ENCODE assay signal across 14 cellular contexts in genomic region chr18:10834128-10834815, GRCh38.
DNase-seq lines count a peak whose midpoint lies in the region; ATAC-seq, FAIRE-seq and TF ChIP-seq lines count a peak whose summit lies in the region.
"Had no signal": no experiment of that assay in that cellular context is flagged by ENCODE, and none has a peak within 500 bp of the region (broad histone marks: within the 10 kb centered on the region; RNA-seq: fewer than 3 reads in every experiment).

No MANE protein-coding gene starts in this region.

- intact Hi-C loops in HepG2 (cut with micrococcal nuclease; ENCODE audit: unreplicated experiment), result no loop called here
- intact Hi-C loops in right lobe of liver (cut with DNase I), result no loop called here
- intact Hi-C loops in esophagus muscularis mucosa (cut with DNase I), result no loop called here
- intact Hi-C loops in Right ventricle myocardium inferior (cut with DNase I), result no loop called here
- intact Hi-C loops in spleen (cut with DNase I; ENCODE audit: low total_unique reads), result no loop called here

- no peak overlapping the region for H4K8ac ChIP-seq in mesendoderm (ENCODE audit: low read depth, low read length)

- H3K4me3 ChIP-seq in HepG2 (replicated peaks in 1 of 3; ENCODE audit: insufficient read depth in 1 of 3, low read depth in 2 of 3, low read length in 3 of 3) (no peak overlapping the region), right lobe of liver (no peak overlapping the region), esophagus muscularis mucosa (no peak overlapping the region), mesendoderm (ENCODE audit: low read length) (no peak overlapping the region), spleen (no peak overlapping the region)
- H3K4me3 ChIP-seq: BLaER1 treated with 17β-estradiol and CSF1 and Interleukin-3, amounts not matched to agents 10 nM and 100 nM had no signal

- in situ Hi-C loops in HepG2 (cut with HindIII; ENCODE audit: extremely low pct_ligation_motif_present, low pct_unique_long_range_greater_than_20kb), result no loop called here

- no peak overlapping the region for H3K23ac ChIP-seq in mesendoderm (ENCODE audit: low read length)

- CTCF ChIA-PET in HepG2 (lab: Yijun Ruan, JAX; ENCODE audit: low intra/inter-chr PET ratio, low total read pairs), result no interaction called here

- no peak for TF ChIP-seq RAD21 in HepG2 (CRISPR knock-in tag; IDR thresholded peaks at IDR 0.05)

- H3K79me1 ChIP-seq in mesendoderm (ENCODE audit: low read length), result no peaks in the 10 kb centered on the region

- 88% methylated on average over 6 of the region's 6 CpGs for WGBS in HepG2 (ENCODE audit: low lambda C conversion rate)
- WGBS in right lobe of liver (ENCODE audit: insufficient coverage, low coverage, low lambda C conversion rate, missing lambda C conversion rate), result 96% methylated on average over 6 of the region's 6 CpGs
- WGBS in esophagus muscularis mucosa, result 81% methylated on average over 6 of the region's 6 CpGs
- no CpG with 5 or more reads among the region's 6 CpGs for whole genome bisulfite sequencing in mesendoderm (ENCODE audit: extremely low coverage, insufficient coverage, low lambda C conversion rate)
- WGBS in spleen, 5 donors, result 90 to 95% (median 91%) methylated on average over 6 of the region's 6 CpGs

- no peak for FAIRE-seq in HepG2 (lab: Jason Lieb, UNC)
- FAIRE-seq: HTR-8/SVneo had no signal

- H4K20me1 ChIP-seq in HepG2 (ENCODE audit: insufficient read depth, low read length), result no peaks in the 10 kb centered on the region
- H4K20me1 ChIP-seq: BLaER1 treated with 17β-estradiol and CSF1 and Interleukin-3, amounts not matched to agents 10 nM and 100 nM had no signal

- H3K9me3 ChIP-seq in HepG2 (ENCODE audit: low read length) (no peaks in the 10 kb centered on the region), right lobe of liver (no peaks in the 10 kb centered on the region), esophagus muscularis mucosa (peaks cover 0 to 7% (median 3%) of the 10 kb centered on the region in 4 donors), spleen (peaks cover 0 to 9% (median 2%) of the 10 kb centered on the region in 8 donors)

- H3K79me2 ChIP-seq in HepG2 (ENCODE audit: insufficient read depth, low read length), result no peaks in the 10 kb centered on the region
- no peaks in the 10 kb centered on the region for H3K79me2 ChIP-seq in mesendoderm (ENCODE audit: control insufficient read depth, insufficient read depth, low read length)

- H3K27ac ChIP-seq in HepG2 (ENCODE audit: extremely low read length, insufficient read depth, low read length) (no peak overlapping the region), right lobe of liver (no peak overlapping the region), esophagus muscularis mucosa (replicated peaks in 1 of 4) (peak overlapping the region in 1 of 4 donors; percentile 0), mesendoderm (ENCODE audit: low read depth, low read length) (peak overlapping the region; percentile 17), spleen (no peak overlapping the region)
- H3K27ac ChIP-seq: BLaER1 treated with 17β-estradiol and CSF1 and Interleukin-3, amounts not matched to agents 10 nM and 100 nM had no signal

- POLR2A ChIA-PET in HepG2 (lab: Yijun Ruan, JAX), result no interaction called here

- H2BK120ac ChIP-seq in mesendoderm (ENCODE audit: low read depth, low read length), result no peak overlapping the region

- no peak overlapping the region for H3K4ac ChIP-seq in mesendoderm (ENCODE audit: low read depth, low read length)

- TF ChIP-seq CTCF in HepG2 (CRISPR knock-in tag; IDR thresholded peaks at IDR 0.05), result no peak
- TF ChIP-seq CTCF in right lobe of liver (IDR thresholded peaks at IDR 0.05), result no peak
- TF ChIP-seq CTCF in esophagus muscularis mucosa (IDR thresholded peaks at IDR 0.05), result no peak
- TF ChIP-seq CTCF in spleen (IDR thresholded peaks at IDR 0.05 in 8 of 11, conservative IDR thresholded peaks at IDR 0.05 in 3 of 11), result no peak

- no peak overlapping the region for H2AK5ac ChIP-seq in mesendoderm (ENCODE audit: low read length)

- no peak overlapping the region for H3K9ac ChIP-seq in HepG2 (ENCODE audit: insufficient read depth, low read depth, low read length)
- H3K9ac ChIP-seq in mesendoderm (ENCODE audit: low read length), result no peak overlapping the region
- H3K9ac ChIP-seq: BLaER1 treated with 17β-estradiol and CSF1 and Interleukin-3, amounts not matched to agents 10 nM and 100 nM had no signal

- no peak overlapping the region for H4K5ac ChIP-seq in mesendoderm (ENCODE audit: low read length)

- no peak overlapping the region for H3K18ac ChIP-seq in mesendoderm (ENCODE audit: low read length)

- TF ChIP-seq POLR2A in HepG2 (IDR thresholded peaks at IDR 0.05; ENCODE audit: insufficient read depth in 1 of 2, low read depth in 2 of 2, low read length in 2 of 2) (no peak), right lobe of liver (IDR thresholded peaks at IDR 0.05) (no peak), esophagus muscularis mucosa (IDR thresholded peaks at IDR 0.05; ENCODE audit: low read depth) (no peak), spleen (IDR thresholded peaks at IDR 0.05) (no peak)

- no peaks in the 10 kb centered on the region for H3K27me3 ChIP-seq in HepG2 (ENCODE audit: control insufficient read depth in 1 of 2, insufficient read depth in 2 of 2, low read length in 2 of 2)
- H3K27me3 ChIP-seq in right lobe of liver, result no peaks in the 10 kb centered on the region
- H3K27me3 ChIP-seq in esophagus muscularis mucosa, result no peaks in the 10 kb centered on the region
- no peaks in the 10 kb centered on the region for H3K27me3 ChIP-seq in mesendoderm (ENCODE audit: insufficient read depth, low read length, poor library complexity)
- H3K27me3 ChIP-seq in spleen (replicated peaks in 1 of 7), result no peaks in the 10 kb centered on the region
- H3K27me3 ChIP-seq: BLaER1 treated with 17β-estradiol and CSF1 and Interleukin-3, amounts not matched to agents 10 nM and 100 nM had no signal

- H3K56ac ChIP-seq in mesendoderm (ENCODE audit: low read length), result no peak overlapping the region

- DNase-seq in HepG2 (ENCODE audit: low spot score) (no peak), right lobe of liver (no peak), esophagus muscularis mucosa (ENCODE audit: extremely low spot score) (peak; percentile 60), mesendoderm (peak; percentile 79), Right ventricle myocardium inferior (ENCODE audit: missing footprints) (no peak), cerebellar nuclear complex (lab: John Stamatoyannopoulos, UW) (no peak), spleen (no peak)
- DNase-seq: ACHN; CD4-positive, CD25-positive, alpha-beta regulatory T cell; DMS53; GF-D8 had no signal

- no TSS peak for BruUV-seq in HepG2 (replicated peaks; lab: Mats Ljungman, UMichigan)

- no peak overlapping the region for H2AFZ ChIP-seq in HepG2 (ENCODE audit: low read length)

- TF ChIP-seq EP300 in HepG2 (IDR thresholded peaks at IDR 0.05; ENCODE audit: low read depth in 2 of 2, low read length in 2 of 2), result no peak
- no peak for TF ChIP-seq EP300 in HepG2 (CRISPR knock-in tag; IDR thresholded peaks at IDR 0.05; ENCODE audit: borderline replicate concordance)
- no peak for TF ChIP-seq EP300 in esophagus muscularis mucosa (IDR thresholded peaks at IDR 0.05)

- no peaks in the 10 kb centered on the region for H3K36me3 ChIP-seq in HepG2 (replicated peaks in 1 of 2; ENCODE audit: control insufficient read depth in 1 of 2, insufficient read depth in 2 of 2, low read length in 2 of 2)
- H3K36me3 ChIP-seq in right lobe of liver, result no peaks in the 10 kb centered on the region
- H3K36me3 ChIP-seq in esophagus muscularis mucosa, result no peaks in the 10 kb centered on the region
- no peaks in the 10 kb centered on the region for H3K36me3 ChIP-seq in mesendoderm (ENCODE audit: control insufficient read depth, insufficient read depth, low read length)
- no peaks in the 10 kb centered on the region for H3K36me3 ChIP-seq in spleen
- H3K36me3 ChIP-seq: BLaER1 treated with 17β-estradiol and CSF1 and Interleukin-3, amounts not matched to agents 10 nM and 100 nM had no signal

- no peak for ATAC-seq in HepG2
- no peak for ATAC-seq in right lobe of liver
- ATAC-seq in Right ventricle myocardium inferior, result no peak
- ATAC-seq: HCT116 had no signal

- H3K4me1 ChIP-seq in HepG2 (ENCODE audit: insufficient read depth, low read length), result no peaks in the 10 kb centered on the region
- H3K4me1 ChIP-seq in right lobe of liver, result no peaks in the 10 kb centered on the region
- H3K4me1 ChIP-seq in esophagus muscularis mucosa, result peaks cover 0 to 30% (median 12%) of the 10 kb centered on the region in 4 donors
- H3K4me1 ChIP-seq in mesendoderm (ENCODE audit: control insufficient read depth, low read depth, low read length), result no peaks in the 10 kb centered on the region
- H3K4me1 ChIP-seq in spleen, result no peaks in the 10 kb centered on the region
- H3K4me1 ChIP-seq: BLaER1 treated with 17β-estradiol and CSF1 and Interleukin-3, amounts not matched to agents 10 nM and 100 nM had no signal

- no peak overlapping the region for H3K4me2 ChIP-seq in HepG2 (ENCODE audit: low read depth, low read length)
- H3K4me2 ChIP-seq in mesendoderm (ENCODE audit: low read length), result no peak overlapping the region
- H3K4me2 ChIP-seq: BLaER1 treated with 17β-estradiol and CSF1 and Interleukin-3, amounts not matched to agents 10 nM and 100 nM had no signal

- no peak overlapping the region for H2BK5ac ChIP-seq in mesendoderm (ENCODE audit: low read length)

- no peak overlapping the region for H2BK15ac ChIP-seq in mesendoderm (replicated peaks; ENCODE audit: low read depth)

TF ChIP-seq in HepG2, 621 proteins besides CTCF, POLR2A, EP300 and RAD21:
- TF ChIP-seq ZNF629 (CRISPR knock-in tag; conservative IDR thresholded peaks at IDR 0.05), result peak; percentile 63; the same call in 1 of the 2 replicates
- no peak for TF ChIP-seq ZNF678 (CRISPR knock-in tag; IDR thresholded peaks at IDR 0.05)
- no peak for TF ChIP-seq ZNF670 (CRISPR knock-in tag; IDR thresholded peaks at IDR 0.05; ENCODE audit: borderline replicate concordance)

Comparison
In these comparisons a context has a peak if more than half of its experiments do, and no peak if none do; other contexts are left out.
1. DNase-seq: peak in esophagus muscularis mucosa (single experiment) and mesendoderm (single experiment); none in HepG2 (single experiment), right lobe of liver (0 of 3), Right ventricle myocardium inferior (single experiment), cerebellar nuclear complex (0 of 2) and spleen (single experiment).